10 cellular contexts compared by ENCODE assay signal in the genomic region with DNA sequence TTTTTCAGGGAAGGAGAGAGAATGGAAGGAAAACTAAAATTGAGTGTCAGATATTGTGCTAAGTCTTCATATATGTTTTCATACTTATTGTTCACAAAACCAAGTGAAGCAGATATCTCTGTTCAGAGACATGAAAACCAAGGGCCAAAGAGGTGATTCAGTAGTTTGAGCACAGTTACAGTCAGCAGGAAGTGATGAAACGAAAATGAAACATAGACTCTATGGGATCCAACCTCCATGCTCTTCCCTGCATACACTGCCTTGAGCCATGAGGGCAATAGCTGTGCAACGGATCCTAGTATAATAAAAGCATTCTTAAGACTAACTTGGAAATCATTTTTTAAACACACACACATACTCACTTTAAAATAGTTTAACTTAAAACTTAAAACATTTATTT. TPM values are rescaled to one million over a fixed set of nuclear protein-coding genes. Genes with fewer than 3 reads are reported as not detected.
DNase-seq lines count a peak whose midpoint lies in the region; ATAC-seq, FAIRE-seq and TF ChIP-seq lines count a peak whose summit lies in the region.
"Had no signal": no experiment of that assay in that cellular context is flagged by ENCODE, and none has a peak within 500 bp of the region (broad histone marks: within the 10 kb centered on the region; RNA-seq: fewer than 3 reads in every experiment).

No MANE protein-coding gene starts in this region.

- FAIRE-seq in bronchial epithelial cell (lab: Jason Lieb, UNC): peak; percentile 28

- H3K9me3 ChIP-seq in aorta (ENCODE audit: control insufficient read depth, low read length) (no peaks in the 10 kb centered on the region), SJCRH30 (replicated peaks) (no peaks in the 10 kb centered on the region)

- ATAC-seq in activated CD4-positive, CD25-positive, alpha-beta regulatory T cell treated with anti-CD3 and anti-CD28 coated beads, Interleukin-2, amount 50 U/mL, for 24 hours: peak; percentile 86 to 91
- ATAC-seq in aorta (ENCODE audit: low FRiP score): no peak

- no peak for DNase-seq in activated CD4-positive, CD25-positive, alpha-beta regulatory T cell (lab: John Stamatoyannopoulos, UW)
- DNase-seq in MV-4-11 (lab: John Stamatoyannopoulos, UW): peak; percentile 34
- DNase-seq in bronchial epithelial cell (ENCODE audit: low read depth): peak; percentile 63
- DNase-seq in renal cortical epithelial cell (ENCODE audit: low read depth): peak; percentile 29
- DNase-seq in medulla oblongata (ENCODE audit: extremely low spot score): no peak
- DNase-seq in aorta: no peak
- no peak for DNase-seq in SJCRH30
- DNase-seq: NCI-H1092 treated with DMSO at 0.1 percent for 48 hours, T-helper 9 cell had no signal

- 47 to 49% methylated on average over 2 of the region's 2 CpGs for WGBS in aorta, 2 donors

- intact Hi-C loops in aorta (cut with DNase I): no loop called here

- H3K27ac ChIP-seq in aorta (ENCODE audit: low read depth in 1 of 2, low read length in 2 of 2) (no peak overlapping the region), SJCRH30 (no peak overlapping the region)

- no peak overlapping the region for H3K4me3 ChIP-seq in bronchial epithelial cell (ENCODE audit: low read depth, low read length)
- H3K4me3 ChIP-seq in aorta (ENCODE audit: low read length in 2 of 2): no peak overlapping the region
- H3K4me3 ChIP-seq in SJCRH30: no peak overlapping the region

- H3K36me3 ChIP-seq in bronchial epithelial cell (ENCODE audit: control insufficient read depth, insufficient read depth, low read length) (no peaks in the 10 kb centered on the region), aorta (ENCODE audit: control insufficient read depth in 1 of 2, insufficient read depth in 2 of 2, low read length in 1 of 2) (no peaks in the 10 kb centered on the region), SJCRH30 (peaks cover 5% of the 10 kb centered on the region)

- H3K27me3 ChIP-seq in bronchial epithelial cell (ENCODE audit: control insufficient read depth, insufficient read depth, low read length): no peaks in the 10 kb centered on the region
- no peaks in the 10 kb centered on the region for H3K27me3 ChIP-seq in aorta (ENCODE audit: control insufficient read depth in 1 of 2, insufficient read depth in 2 of 2, low read length in 1 of 2)
- no peaks in the 10 kb centered on the region for H3K27me3 ChIP-seq in SJCRH30

- no peaks in the 10 kb centered on the region for H3K4me1 ChIP-seq in aorta (ENCODE audit: control insufficient read depth in 1 of 2, insufficient read depth in 2 of 2, low read length in 2 of 2)
- no peaks in the 10 kb centered on the region for H3K4me1 ChIP-seq in SJCRH30

- TF ChIP-seq CTCF in bronchial epithelial cell (IDR thresholded peaks at IDR 0.05; ENCODE audit: insufficient read depth, low read length, severe bottlenecking): no peak

RNA-seq across cellular contexts. Expression of a gene that starts 28.0 kb away (rescaled TPM):
- total RNA-seq in bronchial epithelial cell (under 0.01 and 0.13 TPM in 2 replicates), renal cortical epithelial cell (0.20 TPM in 1 of 2 replicates, not detected in the other), aorta (under 1 TPM; 0.10 to 0.27 TPM)
- not detected for polyA plus RNA-seq in aorta
- total RNA-seq in SJCRH30 (2014; rRNA removed; shearing (Covaris generic)): 11.8 and 12.1 TPM in 2 replicates

Comparison
In these comparisons a context has a peak if more than half of its experiments do, and no peak if none do; other contexts are left out.
1. DNase-seq: peak in MV-4-11 (single experiment), bronchial epithelial cell (single experiment) and renal cortical epithelial cell (single experiment); none in activated CD4-positive, CD25-positive, alpha-beta regulatory T cell (0 of 4), medulla oblongata (single experiment), aorta (0 of 2) and SJCRH30 (0 of 2).
2. RNA of a gene that starts 28.0 kb away (total RNA-seq): 11.8 to 12.1 TPM in SJCRH30; 0.10 to 0.27 TPM in aorta, 0.20 TPM in renal cortical epithelial cell and under 0.01 to 0.13 TPM in bronchial epithelial cell; every median in the first group is over 10 times any median in the second.